ENCODE assay signal across 8 cellular contexts in genomic region chr12:48197967-48198618, GRCh38. TPM values are rescaled to one million over a fixed set of nuclear protein-coding genes. Genes with fewer than 3 reads are reported as not detected.
A peak's percentile ranks its signal among the peaks of the same experiment; 100 is the strongest.
DNase-seq lines count a peak whose midpoint lies in the region; ATAC-seq lines count a peak whose summit lies in the region.

No MANE protein-coding gene starts in this region.

- DNase-seq in ACHN = peak; percentile 96
- DNase-seq in NCI-H524 treated with DMSO at 0.1 percent for 48 hours (lab: John Stamatoyannopoulos, UW) = peak; percentile 66
- DNase-seq in activated CD8-positive, alpha-beta T cell treated with anti-CD3 and anti-CD28 coated beads, Interleukin-2, amount 10 ng/mL, durations not matched to agents 7 days and 5 days = peak; percentile 95
- DNase-seq in effector CD8-positive, alpha-beta T cell (lab: John Stamatoyannopoulos, UW) = peak; percentile 82
- DNase-seq in memory B cell (ENCODE audit: low spot score in 2 of 2) = peak; percentile 84 to 86
- DNase-seq in stimulated activated CD4-positive, alpha-beta T cell treated with anti-CD3 and anti-CD28 coated beads, TNF-alpha, amount 100 ng/mL, for 48 hours (ENCODE audit: low read depth in 3 of 3) = peak; percentile 86 to 89 (median 89)

- peak overlapping the region; percentile 97 for H3K27ac Mint-ChIP-seq in activated CD8-positive, alpha-beta T cell treated with anti-CD3 and anti-CD28 coated beads, Interleukin-2, amount 10 ng/mL, durations not matched to agents 7 days and 5 days
- H3K27ac Mint-ChIP-seq in memory B cell = peak overlapping the region; percentile 87

- CTCF ChIA-PET in activated CD8-positive, alpha-beta T cell treated with anti-CD3 and anti-CD28 coated beads, Interleukin-2, amount 10 ng/mL, durations not matched to agents 7 days and 5 days (lab: Charles Lee) = interaction anchor here (0.7 to 6.3 kb wide), 16 partner anchors 8 to 491 kb away, joined by 3 to 79 read pairs (median 4); partner anchors contain the start of genes ASB8 and CCDC184

- peaks cover 17% of the 10 kb centered on the region for H3K27me3 Mint-ChIP-seq in activated CD8-positive, alpha-beta T cell treated with anti-CD3 and anti-CD28 coated beads, Interleukin-2, amount 10 ng/mL, durations not matched to agents 7 days and 5 days (ENCODE audit: low read depth)
- peaks cover 7% of the 10 kb centered on the region for H3K27me3 Mint-ChIP-seq in memory B cell

- peak overlapping the region; percentile 76 for H3K4me3 Mint-ChIP-seq in activated CD8-positive, alpha-beta T cell treated with anti-CD3 and anti-CD28 coated beads, Interleukin-2, amount 10 ng/mL, durations not matched to agents 7 days and 5 days
- H3K4me3 Mint-ChIP-seq in memory B cell = peak overlapping the region; percentile 85

- ATAC-seq in GM18868 (IDR thresholded peaks at IDR 0.05; ENCODE audit: unreplicated experiment) (peak; percentile 100), HG03103 (IDR thresholded peaks at IDR 0.05; ENCODE audit: low read depth, unreplicated experiment) (peak; percentile 98), memory B cell (ENCODE audit: low read depth) (peak; percentile 96)
- peak; percentile 98 for ATAC-seq in activated CD8-positive, alpha-beta T cell treated with anti-CD3 and anti-CD28 coated beads, Interleukin-2, amount 10 ng/mL, durations not matched to agents 7 days and 5 days

- peaks cover 31% of the 10 kb centered on the region for H3K36me3 Mint-ChIP-seq in activated CD8-positive, alpha-beta T cell treated with anti-CD3 and anti-CD28 coated beads, Interleukin-2, amount 10 ng/mL, durations not matched to agents 7 days and 5 days (ENCODE audit: low read depth)
- H3K36me3 Mint-ChIP-seq in memory B cell = peaks cover 13% of the 10 kb centered on the region

- in situ Hi-C loops in ACHN (cut with HindIII; ENCODE audit: low pct_ligation_motif_present, low pct_unique_long_range_greater_than_20kb, low sequenced_read_pairs) = no loop called here

- H3K9me3 Mint-ChIP-seq in activated CD8-positive, alpha-beta T cell treated with anti-CD3 and anti-CD28 coated beads, Interleukin-2, amount 10 ng/mL, durations not matched to agents 7 days and 5 days (ENCODE audit: insufficient read depth) = peaks cover 6% of the 10 kb centered on the region
- H3K9me3 Mint-ChIP-seq in memory B cell = peaks cover 7% of the 10 kb centered on the region

- POLR2A ChIA-PET in activated CD8-positive, alpha-beta T cell treated with anti-CD3 and anti-CD28 coated beads, Interleukin-2, amount 10 ng/mL, durations not matched to agents 7 days and 5 days (lab: Charles Lee) = interaction anchor here (0.8 to 2.0 kb wide), 9 partner anchors 9 to 359 kb away, joined by 3 to 8 read pairs (median 3); partner anchors contain the start of genes ASB8, CCDC184 and SENP1

- H3K4me1 Mint-ChIP-seq in activated CD8-positive, alpha-beta T cell treated with anti-CD3 and anti-CD28 coated beads, Interleukin-2, amount 10 ng/mL, durations not matched to agents 7 days and 5 days (ENCODE audit: low read depth) = peaks cover 42% of the 10 kb centered on the region
- H3K4me1 Mint-ChIP-seq in memory B cell = peaks cover 17% of the 10 kb centered on the region

RNA-seq across cellular contexts. Expression of gene OR10AD1, which starts 5.0 kb away (rescaled TPM):
- total RNA-seq in activated CD8-positive, alpha-beta T cell treated with anti-CD3 and anti-CD28 coated beads, Interleukin-2, amount 10 ng/mL, durations not matched to agents 7 days and 5 days = not detected

RNA-seq across cellular contexts. Expression of gene CCDC184, which starts 14.6 kb away (rescaled TPM):
- total RNA-seq in activated CD8-positive, alpha-beta T cell treated with anti-CD3 and anti-CD28 coated beads, Interleukin-2, amount 10 ng/mL, durations not matched to agents 7 days and 5 days = 1 to 10 TPM; 1.4 to 1.5 TPM

RNA-seq across cellular contexts. Expression of gene ASB8, which starts 40.8 kb away (rescaled TPM):
- 10 to 100 TPM; 37.9 to 47.2 TPM for total RNA-seq in activated CD8-positive, alpha-beta T cell treated with anti-CD3 and anti-CD28 coated beads, Interleukin-2, amount 10 ng/mL, durations not matched to agents 7 days and 5 days

Comparison
In these comparisons a context has a peak if more than half of its experiments do, and no peak if none do; other contexts are left out.
1. Peak in every context shown above with its lines: DNase-seq and ATAC-seq.